In genomic region chr7:56826556-56826955, GRCh38 we compare ENCODE assay signal across 5 cellular contexts.
DNase-seq lines count a peak whose midpoint lies in the region; ATAC-seq and TF ChIP-seq lines count a peak whose summit lies in the region.
"Not testable (repeated sequence)": the region's sequence is repeated elsewhere in the genome, so short reads cannot be mapped to it uniquely, and the experiment has no call there.

No MANE protein-coding gene starts in this region.

- ATAC-seq in right cardiac atrium, lower lobe of right lung: not testable (repeated sequence)

- not testable (repeated sequence) for H2AFZ ChIP-seq in mesenchymal stem cell (ENCODE audit: low read depth, low read length)

- not testable (repeated sequence) for H4K8ac ChIP-seq in mesenchymal stem cell (ENCODE audit: low read length)

- not testable (repeated sequence) for H3K27me3 ChIP-seq in esophagus muscularis mucosa; right cardiac atrium (ENCODE audit: control insufficient read depth, insufficient read depth); lower lobe of right lung (ENCODE audit: low read depth); mesenchymal stem cell (ENCODE audit: control insufficient read depth in 1 of 2, insufficient read depth in 1 of 2, low read length in 2 of 2)

- not testable (repeated sequence) for H3K9me3 ChIP-seq in esophagus muscularis mucosa; right cardiac atrium (ENCODE audit: control insufficient read depth, low read length); lower lobe of right lung; mesenchymal stem cell (ENCODE audit: control insufficient read depth, low read length)

- not testable (repeated sequence) for H2BK15ac ChIP-seq in mesenchymal stem cell (ENCODE audit: low read depth, poor library complexity, severe bottlenecking)

- H3K79me1 ChIP-seq in mesenchymal stem cell (replicated peaks; ENCODE audit: low read length, poor library complexity, severe bottlenecking), result not testable (repeated sequence)

- 100% methylated on average over 2 of the region's 19 CpGs for WGBS in esophagus muscularis mucosa
- 97% methylated on average over 18 of the region's 19 CpGs for WGBS in right cardiac atrium
- 90% methylated on average over 11 of the region's 19 CpGs for WGBS in mesenchymal stem cell

- not testable (repeated sequence) for H2BK12ac ChIP-seq in mesenchymal stem cell (ENCODE audit: low read length in 2 of 2)

- not testable (repeated sequence) for H3K4me3 ChIP-seq in esophagus muscularis mucosa; right cardiac atrium (ENCODE audit: low read length); lower lobe of right lung; mesenchymal stem cell (ENCODE audit: insufficient read depth in 1 of 2, low read depth in 1 of 2, low read length in 2 of 2)

- not testable (repeated sequence) for H2AK5ac ChIP-seq in mesenchymal stem cell (ENCODE audit: low read length, severe bottlenecking)

- not testable (repeated sequence) for H3K23ac ChIP-seq in mesenchymal stem cell (ENCODE audit: low read length in 2 of 2)

- not testable (repeated sequence) for H2BK5ac ChIP-seq in mesenchymal stem cell (ENCODE audit: low read depth, low read length, poor library complexity, severe bottlenecking)

- H3K36me3 ChIP-seq in esophagus muscularis mucosa; lower lobe of right lung; mesenchymal stem cell (ENCODE audit: control insufficient read depth in 1 of 2, insufficient read depth in 2 of 2, low read depth in 1 of 2, low read length in 2 of 2): not testable (repeated sequence)

- TF ChIP-seq EP300 in esophagus muscularis mucosa (IDR thresholded peaks at IDR 0.05), result not testable (repeated sequence)

- DNase-seq in esophagus muscularis mucosa (ENCODE audit: extremely low spot score) (peak; percentile 42), right cardiac atrium (peak in 2 of 3 donors; percentile 11 to 62), lower lobe of right lung (peak; percentile 13), posterior vena cava (ENCODE audit: low spot score) (peak; percentile 58)
- DNase-seq in mesenchymal stem cell, result not testable (repeated sequence)

- not testable (repeated sequence) for H3K4me1 ChIP-seq in esophagus muscularis mucosa; right cardiac atrium (ENCODE audit: control insufficient read depth, insufficient read depth, low read length); lower lobe of right lung; mesenchymal stem cell (ENCODE audit: control insufficient read depth, insufficient read depth, low read depth, low read length)

- H3K18ac ChIP-seq in mesenchymal stem cell (ENCODE audit: low read depth in 1 of 2, low read length in 2 of 2), result not testable (repeated sequence)

- H3K27ac ChIP-seq in esophagus muscularis mucosa (replicated peaks in 1 of 4); right cardiac atrium (ENCODE audit: low read length); lower lobe of right lung; mesenchymal stem cell (ENCODE audit: low read length, poor library complexity, severe bottlenecking): not testable (repeated sequence)

- H3K4ac ChIP-seq in mesenchymal stem cell (ENCODE audit: low read depth in 1 of 2, low read length in 2 of 2), result not testable (repeated sequence)

- not testable (repeated sequence) for H3K9ac ChIP-seq in mesenchymal stem cell (ENCODE audit: low read length)

- intact Hi-C loops in esophagus muscularis mucosa (cut with DNase I); right cardiac atrium (cut with DNase I); lower lobe of right lung (cut with DNase I); posterior vena cava (cut with DNase I): not testable (repeated sequence)

- not testable (repeated sequence) for H2BK120ac ChIP-seq in mesenchymal stem cell (ENCODE audit: low read depth, low read length)

- TF ChIP-seq CTCF in esophagus muscularis mucosa (IDR thresholded peaks at IDR 0.05); lower lobe of right lung (IDR thresholded peaks at IDR 0.05): not testable (repeated sequence)

- not testable (repeated sequence) for H3K14ac ChIP-seq in mesenchymal stem cell (ENCODE audit: low read length in 2 of 2)

- H4K91ac ChIP-seq in mesenchymal stem cell (ENCODE audit: low read length), result peak overlapping the region; percentile 15

- not testable (repeated sequence) for TF ChIP-seq POLR2A in esophagus muscularis mucosa (IDR thresholded peaks at IDR 0.05; ENCODE audit: low read depth)

- not testable (repeated sequence) for H3K4me2 ChIP-seq in mesenchymal stem cell (ENCODE audit: low read length, poor library complexity, severe bottlenecking)
